In genomic region chr2:38074775-38075435, GRCh38 we compare ENCODE assay signal across 8 cellular contexts. TPM values are rescaled to one million over a fixed set of nuclear protein-coding genes. Genes with fewer than 3 reads are reported as not detected.
DNase-seq lines count a peak whose midpoint lies in the region; ATAC-seq and TF ChIP-seq lines count a peak whose summit lies in the region.

No MANE protein-coding gene starts in this region.

- DNase-seq in GM06990 (ENCODE audit: extremely low read depth, insufficient read length): peak; percentile 16
- DNase-seq in activated CD4-positive, alpha-beta memory T cell treated with anti-CD3 and anti-CD28 coated beads for 36 hours: no peak
- DNase-seq in foreskin fibroblast: peak; percentile 36 to 72
- no peak for DNase-seq in osteocyte (ENCODE audit: extremely low spot score, unreplicated experiment)
- DNase-seq in nucleus accumbens (lab: John Stamatoyannopoulos, UW): no peak

- no peak for ATAC-seq in HG03045 (IDR thresholded peaks at IDR 0.05; ENCODE audit: unreplicated experiment)
- no peak for ATAC-seq in HG03354 (IDR thresholded peaks at IDR 0.05; ENCODE audit: poor library complexity, severe bottlenecking, unreplicated experiment)
- ATAC-seq in SK-N-SH treated with all-trans-retinoic acid at 6 μM for 48 hours: no peak

- no peaks in the 10 kb centered on the region; the same call in 1 of the 2 replicates for H3K27me3 ChIP-seq in GM06990 (replicated peaks; ENCODE audit: control insufficient read depth, insufficient read depth, low read length)

- H3K27ac Mint-ChIP-seq in activated CD4-positive, alpha-beta memory T cell treated with anti-CD3 and anti-CD28 coated beads for 36 hours: no peak overlapping the region
- peak overlapping the region; percentile 95 for H3K27ac Mint-ChIP-seq in osteocyte (ENCODE audit: unreplicated experiment)

- H3K4me3 ChIP-seq in GM06990 (replicated peaks; ENCODE audit: low read depth, low read length) (peak overlapping the region; percentile 56), foreskin fibroblast (ENCODE audit: low read depth in 1 of 2, low read length in 2 of 2) (peak overlapping the region; percentile 48 to 61)

- no peaks in the 10 kb centered on the region for H3K9me3 Mint-ChIP-seq in activated CD4-positive, alpha-beta memory T cell treated with anti-CD3 and anti-CD28 coated beads for 36 hours
- H3K9me3 Mint-ChIP-seq in osteocyte (ENCODE audit: unreplicated experiment): no peaks in the 10 kb centered on the region

- H3K4me3 Mint-ChIP-seq in activated CD4-positive, alpha-beta memory T cell treated with anti-CD3 and anti-CD28 coated beads for 36 hours: peak overlapping the region; percentile 70
- peak overlapping the region; percentile 75 for H3K4me3 Mint-ChIP-seq in osteocyte (ENCODE audit: unreplicated experiment)

- intact Hi-C loops in activated CD4-positive, alpha-beta memory T cell treated with anti-CD3 and anti-CD28 coated beads for 36 hours (cut with micrococcal nuclease): loop anchor here (10.0 kb wide), 1 partner anchor 150 kb away; the partner anchor contains the start of gene RMDN2

- peaks cover 6% of the 10 kb centered on the region for H3K36me3 Mint-ChIP-seq in activated CD4-positive, alpha-beta memory T cell treated with anti-CD3 and anti-CD28 coated beads for 36 hours
- peaks cover 35% of the 10 kb centered on the region for H3K36me3 Mint-ChIP-seq in osteocyte (ENCODE audit: unreplicated experiment)

- TF ChIP-seq CTCF in GM06990 (IDR thresholded peaks at IDR 0.05; ENCODE audit: insufficient read depth, low read length, poor library complexity, severe bottlenecking): no peak
- no peak for TF ChIP-seq CTCF in foreskin fibroblast (IDR thresholded peaks at IDR 0.05; ENCODE audit: low read depth, low read length)
- no peak for TF ChIP-seq CTCF in osteocyte (IDR thresholded peaks at IDR 0.05)

- H3K36me3 ChIP-seq in GM06990 (ENCODE audit: control insufficient read depth, insufficient read depth, low read length): no peaks in the 10 kb centered on the region

- POLR2A ChIA-PET in activated CD4-positive, alpha-beta memory T cell treated with anti-CD3 and anti-CD28 coated beads for 36 hours (lab: Charles Lee): interaction anchor here (0.8 to 2.7 kb wide), 2 partner anchors 37 to 301 kb away, joined by 3 to 23 read pairs; no protein-coding TSS in a partner anchor

- H3K27me3 Mint-ChIP-seq in activated CD4-positive, alpha-beta memory T cell treated with anti-CD3 and anti-CD28 coated beads for 36 hours: peaks cover 56% of the 10 kb centered on the region
- H3K27me3 Mint-ChIP-seq in osteocyte (ENCODE audit: unreplicated experiment): no peaks in the 10 kb centered on the region

- H3K4me1 Mint-ChIP-seq in activated CD4-positive, alpha-beta memory T cell treated with anti-CD3 and anti-CD28 coated beads for 36 hours (ENCODE audit: low read depth): peaks cover 17% of the 10 kb centered on the region
- H3K4me1 Mint-ChIP-seq in osteocyte (ENCODE audit: unreplicated experiment): peaks cover 62% of the 10 kb centered on the region

- CTCF ChIA-PET in activated CD4-positive, alpha-beta memory T cell treated with anti-CD3 and anti-CD28 coated beads for 36 hours (lab: Charles Lee): interaction anchor here (1.9 to 3.8 kb wide), 2 partner anchors 37 to 40 kb away, joined by 6 to 27 read pairs; no protein-coding TSS in a partner anchor

TF ChIP-seq in SK-N-SH treated with all-trans-retinoic acid at 6 μM for 48 hours, 23 proteins besides CTCF, POLR2A, EP300 and RAD21:
- TF ChIP-seq, protein P1, sequence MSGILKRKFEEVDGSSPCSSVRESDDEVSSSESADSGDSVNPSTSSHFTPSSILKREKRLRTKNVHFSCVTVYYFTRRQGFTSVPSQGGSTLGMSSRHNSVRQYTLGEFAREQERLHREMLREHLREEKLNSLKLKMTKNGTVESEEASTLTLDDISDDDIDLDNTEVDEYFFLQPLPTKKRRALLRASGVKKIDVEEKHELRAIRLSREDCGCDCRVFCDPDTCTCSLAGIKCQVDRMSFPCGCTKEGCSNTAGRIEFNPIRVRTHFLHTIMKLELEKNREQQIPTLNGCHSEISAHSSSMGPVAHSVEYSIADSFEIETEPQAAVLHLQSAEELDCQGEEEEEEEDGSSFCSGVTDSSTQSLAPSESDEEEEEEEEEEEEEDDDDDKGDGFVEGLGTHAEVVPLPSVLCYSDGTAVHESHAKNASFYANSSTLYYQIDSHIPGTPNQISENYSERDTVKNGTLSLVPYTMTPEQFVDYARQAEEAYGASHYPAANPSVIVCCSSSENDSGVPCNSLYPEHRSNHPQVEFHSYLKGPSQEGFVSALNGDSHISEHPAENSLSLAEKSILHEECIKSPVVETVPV (CRISPR knock-in tag; IDR thresholded peaks at IDR 0.05): no peak
- TF ChIP-seq ZNF8 (CRISPR knock-in tag; IDR thresholded peaks at IDR 0.05): no peak
- no peak for TF ChIP-seq CSDC2 (CRISPR knock-in tag; IDR thresholded peaks at IDR 0.05)
- no peak for TF ChIP-seq ZFP3 (CRISPR knock-in tag; IDR thresholded peaks at IDR 0.05)
- no peak for TF ChIP-seq CREB5 (CRISPR knock-in tag; IDR thresholded peaks at IDR 0.05; ENCODE audit: low read depth)

RNA-seq across cellular contexts. Expression of gene CYP1B1, which starts 1.0 kb away (rescaled TPM):
- total RNA-seq in activated CD4-positive, alpha-beta memory T cell treated with anti-CD3 and anti-CD28 coated beads for 36 hours: 1 to 10 TPM; 3.3 to 4.3 TPM
- 137 and 145 TPM in 2 replicates for total RNA-seq in osteocyte

Comparison
In these comparisons a context has a peak if more than half of its experiments do, and no peak if none do; other contexts are left out.
1. DNase-seq: peak in GM06990 (single experiment) and foreskin fibroblast (2 of 2); none in activated CD4-positive, alpha-beta memory T cell treated with anti-CD3 and anti-CD28 coated beads for 36 hours (single experiment), osteocyte (single experiment) and nucleus accumbens (0 of 56).
2. RNA of gene CYP1B1, which starts 1.0 kb away (total RNA-seq): 137 to 145 TPM in osteocyte; 3.3 to 4.3 TPM in activated CD4-positive, alpha-beta memory T cell treated with anti-CD3 and anti-CD28 coated beads for 36 hours; every median in the first group is over 10 times any median in the second.